ENCODE assay signal across 17 cellular contexts in genomic region chr17:2692781-2693135, GRCh38. TPM values are rescaled to one million over a fixed set of nuclear protein-coding genes. Genes with fewer than 3 reads are reported as not detected.
"Had no signal": no experiment of that assay in that cellular context is flagged by ENCODE, and none has a peak within 500 bp of the region (broad histone marks: within the 10 kb centered on the region; RNA-seq: fewer than 3 reads in every experiment).

No MANE protein-coding gene starts in this region.

- H2AFZ ChIP-seq: parathyroid adenoma had no signal

- H3K27ac Mint-ChIP-seq: memory B cell had no signal

- H3K4me1 ChIP-seq: ascending aorta, uterus had no signal

- H3K27me3 ChIP-seq: ascending aorta, heart right ventricle, uterus had no signal

- H3K27me3 Mint-ChIP-seq: memory B cell; stimulated activated naive CD8-positive, alpha-beta T cell treated with anti-CD3 and anti-CD28 coated beads, Interleukin-15, amount 100 ng/mL, for 72 hours had no signal

- FAIRE-seq: endothelial cell of umbilical vein, kidney had no signal

- H3K4me3 ChIP-seq: ascending aorta, heart right ventricle, left ventricle myocardium inferior, uterus had no signal

- H3K79me2 ChIP-seq: parathyroid adenoma had no signal

- H3K9me3 ChIP-seq: ascending aorta, heart right ventricle, left ventricle myocardium inferior, uterus had no signal

- H3K9me3 Mint-ChIP-seq: memory B cell; neural crest cell; stimulated activated naive CD8-positive, alpha-beta T cell treated with anti-CD3 and anti-CD28 coated beads, Interleukin-15, amount 100 ng/mL, for 72 hours had no signal

- ATAC-seq: heart right ventricle had no signal

- H3K9ac ChIP-seq: parathyroid adenoma had no signal

- H3K4me3 Mint-ChIP-seq: memory B cell; neural crest cell; stimulated activated naive CD8-positive, alpha-beta T cell treated with anti-CD3 and anti-CD28 coated beads, Interleukin-15, amount 100 ng/mL, for 72 hours had no signal

- H3K36me3 ChIP-seq: uterus had no signal

- DNase-seq: activated CD4-positive, alpha-beta T cell treated with anti-CD3 and anti-CD28 coated beads for 48 hours; activated gamma-delta T cell; foreskin melanocyte; left ventricle myocardium inferior; stimulated activated CD4-positive, alpha-beta T cell treated with anti-CD3 and anti-CD28 coated beads, Interleukin-4, amount 100 ng/mL, for 1 hour; T-helper 1 cell; uterus; WERI-Rb-1 had no signal

- H3K27ac ChIP-seq: ascending aorta, heart right ventricle, left ventricle myocardium inferior, parathyroid adenoma, uterus, WERI-Rb-1 had no signal

RNA-seq across cellular contexts. Expression of gene CCDC92B, which starts 56.7 kb away (rescaled TPM):
- total RNA-seq: ascending aorta, endothelial cell of umbilical vein, renal cortical epithelial cell had no signal
- polyA plus RNA-seq: endothelial cell of umbilical vein had no signal
